28 cellular contexts compared by ENCODE assay signal in the genomic region with DNA sequence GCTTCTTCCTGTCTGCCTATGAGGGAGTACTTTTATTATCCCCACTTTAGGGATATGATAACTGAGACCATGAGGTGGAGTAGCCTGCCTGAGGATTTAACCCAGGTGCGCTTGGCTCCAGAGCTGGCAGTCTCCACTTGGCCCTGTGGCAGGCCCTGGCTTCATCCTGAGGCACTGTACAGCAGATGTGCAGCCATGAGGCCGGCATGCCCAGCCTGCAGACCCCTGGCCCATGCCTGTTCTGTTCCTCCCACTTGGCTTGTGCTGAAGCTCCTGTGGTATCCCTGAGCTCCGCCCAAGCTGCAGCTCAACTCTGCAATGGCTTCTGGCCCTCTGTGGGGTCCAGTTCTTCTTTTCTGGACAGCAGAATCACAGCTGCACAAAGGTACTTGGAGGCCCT.
"Had no signal": no experiment of that assay in that cellular context is flagged by ENCODE, and none has a peak within 500 bp of the region (broad histone marks: within the 10 kb centered on the region; RNA-seq: fewer than 3 reads in every experiment).

No MANE protein-coding gene starts in this region.

- ATAC-seq: Panc1 had no signal

- H3K27ac ChIP-seq: KMS-11, PC-9, RWPE1, SJSA1 had no signal

- DNase-seq: Karpas-422, KBM-7, MM.1S, MV-4-11, NCI-H1092, NCI-H1105, NCI-H1417 treated with DMSO at 0.1 percent for 48 hours, NCI-H1436 treated with DMSO at 0.1 percent for 48 hours, NCI-H1694 treated with DMSO at 0.1 percent for 48 hours, NCI-H187 treated with DMSO at 0.1 percent for 48 hours, NCI-H2029, NCI-H2081, NCI-H2171 treated with DMSO at 0.1 percent for 48 hours, NCI-H2227 treated with DMSO at 0.1 percent for 48 hours, NCI-H345, NCI-H446, NCI-H510A treated with DMSO at 0.1 percent for 48 hours, NCI-H524 treated with DMSO at 0.1 percent for 48 hours, NCI-H526 treated with DMSO at 0.1 percent for 48 hours, NCI-H774, PC-9, Right ventricle myocardium superior, SHP77 treated with DMSO at 0.1 percent for 48 hours, SK-N-SH had no signal

- H3K36me3 ChIP-seq: SJSA1 had no signal

- H3K4me3 ChIP-seq: PC-9, SJSA1 had no signal

- H3K4me1 ChIP-seq: SJSA1 had no signal

- H3K9me3 ChIP-seq: SJSA1, SK-N-SH had no signal
